ENCODE assay signal across 1 cellular context in the genomic region with DNA sequence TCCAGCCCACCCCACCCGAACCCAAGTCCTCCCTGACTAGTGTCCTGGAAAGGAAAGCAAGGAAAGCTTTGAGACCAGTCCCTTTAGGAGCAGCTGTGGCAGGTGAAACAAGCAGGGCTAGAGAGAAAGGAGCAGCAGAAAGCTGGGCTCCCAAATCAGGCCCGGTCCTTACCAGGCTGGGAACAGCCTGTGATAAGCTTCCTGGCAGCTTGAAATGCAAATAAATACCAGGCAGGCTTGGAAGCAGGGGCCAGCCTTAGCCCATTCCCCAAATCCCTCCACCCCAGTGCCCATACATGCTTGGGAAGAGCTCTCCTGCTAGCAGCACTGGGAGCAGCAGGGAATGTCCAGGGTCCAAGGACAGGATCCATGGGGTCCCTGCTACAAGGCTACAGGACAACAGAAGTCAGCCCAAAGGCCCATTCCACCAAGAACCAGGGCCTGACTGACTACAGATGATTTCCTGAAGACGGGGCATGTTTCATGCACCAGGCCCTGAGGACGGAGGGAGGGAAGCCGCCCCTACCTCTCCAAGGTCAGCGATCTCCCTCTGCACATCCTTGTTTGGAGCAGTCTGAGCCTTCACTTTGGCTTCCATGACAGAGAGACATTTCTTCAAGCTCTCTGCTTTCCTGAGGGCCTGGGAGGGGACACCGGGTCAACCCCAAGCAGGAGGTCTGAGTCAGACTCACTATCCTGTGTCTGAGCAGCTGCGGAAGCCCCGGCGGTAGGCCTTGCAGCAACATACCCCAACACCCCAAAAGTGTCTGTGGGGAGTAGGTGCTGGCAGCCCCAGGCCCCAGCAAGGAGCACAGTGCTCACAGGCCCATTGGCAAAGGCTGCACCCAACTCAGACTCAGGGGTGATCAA.
TF ChIP-seq lines count a peak whose summit lies in the region.

No MANE protein-coding gene starts in this region.

TF ChIP-seq in IMR-90, 13 proteins besides CTCF, POLR2A, EP300 and RAD21:
- TF ChIP-seq CHD1 (IDR thresholded peaks at IDR 0.05; ENCODE audit: low read depth, low read length) (no peak), BHLHE40 (IDR thresholded peaks at IDR 0.05; ENCODE audit: low read depth, low read length) (no peak), CEBPB (IDR thresholded peaks at IDR 0.05; ENCODE audit: low read depth, low read length) (no peak), MAZ (IDR thresholded peaks at IDR 0.05; ENCODE audit: borderline replicate concordance, low read depth, low read length) (no peak), MXI1 (IDR thresholded peaks at IDR 0.05; ENCODE audit: borderline replicate concordance, low read depth, low read length) (no peak), RFX5 (IDR thresholded peaks at IDR 0.05; ENCODE audit: low read depth, low read length) (no peak), MAFK (IDR thresholded peaks at IDR 0.05; ENCODE audit: low read depth, low read length) (no peak), SMC3 (IDR thresholded peaks at IDR 0.05; ENCODE audit: low read depth, low read length) (no peak), RCOR1 (IDR thresholded peaks at IDR 0.05; ENCODE audit: insufficient replicate concordance, low read length) (no peak)
- TF ChIP-seq, protein P1, sequence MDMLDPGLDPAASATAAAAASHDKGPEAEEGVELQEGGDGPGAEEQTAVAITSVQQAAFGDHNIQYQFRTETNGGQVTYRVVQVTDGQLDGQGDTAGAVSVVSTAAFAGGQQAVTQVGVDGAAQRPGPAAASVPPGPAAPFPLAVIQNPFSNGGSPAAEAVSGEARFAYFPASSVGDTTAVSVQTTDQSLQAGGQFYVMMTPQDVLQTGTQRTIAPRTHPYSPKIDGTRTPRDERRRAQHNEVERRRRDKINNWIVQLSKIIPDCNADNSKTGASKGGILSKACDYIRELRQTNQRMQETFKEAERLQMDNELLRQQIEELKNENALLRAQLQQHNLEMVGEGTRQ (IDR thresholded peaks at IDR 0.05; ENCODE audit: low read depth, low read length) = no peak
- TF ChIP-seq, protein P2, sequence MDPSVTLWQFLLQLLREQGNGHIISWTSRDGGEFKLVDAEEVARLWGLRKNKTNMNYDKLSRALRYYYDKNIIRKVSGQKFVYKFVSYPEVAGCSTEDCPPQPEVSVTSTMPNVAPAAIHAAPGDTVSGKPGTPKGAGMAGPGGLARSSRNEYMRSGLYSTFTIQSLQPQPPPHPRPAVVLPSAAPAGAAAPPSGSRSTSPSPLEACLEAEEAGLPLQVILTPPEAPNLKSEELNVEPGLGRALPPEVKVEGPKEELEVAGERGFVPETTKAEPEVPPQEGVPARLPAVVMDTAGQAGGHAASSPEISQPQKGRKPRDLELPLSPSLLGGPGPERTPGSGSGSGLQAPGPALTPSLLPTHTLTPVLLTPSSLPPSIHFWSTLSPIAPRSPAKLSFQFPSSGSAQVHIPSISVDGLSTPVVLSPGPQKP (IDR thresholded peaks at IDR 0.05; ENCODE audit: borderline replicate concordance, low read depth, low read length) = no peak
TF ChIP-seq in IMR-90: peak in this region for 0.
